3 cellular contexts compared by ENCODE assay signal in the genomic region with DNA sequence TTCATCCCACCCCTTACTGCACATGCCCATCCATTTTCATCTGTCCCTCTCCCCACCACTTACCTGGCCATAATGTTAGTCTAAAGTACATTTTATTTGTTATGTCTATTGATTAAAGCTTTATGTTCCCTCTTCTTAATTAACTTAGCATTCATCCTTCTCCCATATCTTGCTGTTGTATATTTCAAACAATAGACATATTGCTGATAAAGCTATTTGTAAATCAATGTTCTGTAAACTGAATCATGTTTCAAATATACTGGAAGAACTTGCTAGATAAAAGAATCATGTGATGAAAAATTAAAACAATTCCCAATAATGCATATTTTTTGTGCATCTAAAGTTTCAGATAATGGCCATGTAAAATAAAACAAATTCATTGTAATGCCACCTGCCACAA.
TF ChIP-seq lines count a peak whose summit lies in the region.

No MANE protein-coding gene starts in this region.

TF ChIP-seq in HepG2, 621 proteins besides CTCF, POLR2A, EP300 and RAD21:
- TF ChIP-seq NPAS2 (CRISPR knock-in tag; IDR thresholded peaks at IDR 0.05; ENCODE audit: borderline replicate concordance) (no peak), ZBTB38 (CRISPR knock-in tag; IDR thresholded peaks at IDR 0.05) (no peak), MAFF (IDR thresholded peaks at IDR 0.05; ENCODE audit: low read depth, low read length) (peak; percentile 38; the same call in 1 of the 2 replicates), ZNF136 (CRISPR knock-in tag; IDR thresholded peaks at IDR 0.05; ENCODE audit: low read depth) (no peak), MAFK (conservative IDR thresholded peaks at IDR 0.05 in 1 of 2, IDR thresholded peaks at IDR 0.05 in 1 of 2; ENCODE audit: low read length in 2 of 2) (peak in 1 of 2 experiments; percentile 63; a peak in 3 of 4 replicates), NKX3-1 (CRISPR knock-in tag; IDR thresholded peaks at IDR 0.05) (no peak)

TF ChIP-seq in IMR-90, 13 proteins besides CTCF, POLR2A, EP300 and RAD21:
- no peak for TF ChIP-seq CEBPB (IDR thresholded peaks at IDR 0.05; ENCODE audit: low read depth, low read length)
- TF ChIP-seq, protein P1, sequence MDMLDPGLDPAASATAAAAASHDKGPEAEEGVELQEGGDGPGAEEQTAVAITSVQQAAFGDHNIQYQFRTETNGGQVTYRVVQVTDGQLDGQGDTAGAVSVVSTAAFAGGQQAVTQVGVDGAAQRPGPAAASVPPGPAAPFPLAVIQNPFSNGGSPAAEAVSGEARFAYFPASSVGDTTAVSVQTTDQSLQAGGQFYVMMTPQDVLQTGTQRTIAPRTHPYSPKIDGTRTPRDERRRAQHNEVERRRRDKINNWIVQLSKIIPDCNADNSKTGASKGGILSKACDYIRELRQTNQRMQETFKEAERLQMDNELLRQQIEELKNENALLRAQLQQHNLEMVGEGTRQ (IDR thresholded peaks at IDR 0.05; ENCODE audit: low read depth, low read length): no peak
- TF ChIP-seq MAFK (IDR thresholded peaks at IDR 0.05; ENCODE audit: low read depth, low read length): peak; percentile 44
- TF ChIP-seq CHD1 (IDR thresholded peaks at IDR 0.05; ENCODE audit: low read depth, low read length): no peak
- no peak for TF ChIP-seq RCOR1 (IDR thresholded peaks at IDR 0.05; ENCODE audit: insufficient replicate concordance, low read length)
- no peak for TF ChIP-seq NFE2L2 (IDR thresholded peaks at IDR 0.05; ENCODE audit: low read depth, low read length)
- no peak for TF ChIP-seq RFX5 (IDR thresholded peaks at IDR 0.05; ENCODE audit: low read depth, low read length)

TF ChIP-seq in K562, 482 proteins besides CTCF, POLR2A, EP300 and RAD21:
- TF ChIP-seq ETV5 (CRISPR knock-in tag; IDR thresholded peaks at IDR 0.05; ENCODE audit: low read depth) (no peak), TRIM28 (IDR thresholded peaks at IDR 0.05) (no peak), COPS2 (conservative IDR thresholded peaks at IDR 0.05) (no peak), ZNF263 (CRISPR knock-in tag; IDR thresholded peaks at IDR 0.05; ENCODE audit: borderline replicate concordance) (no peak), ZNF274 (IDR thresholded peaks at IDR 0.05; ENCODE audit: borderline replicate concordance, low read depth, low read length) (no peak), ZNF316 (IDR thresholded peaks at IDR 0.05) (peak; percentile 43), C11orf30 (IDR thresholded peaks at IDR 0.05; ENCODE audit: low read depth) (peak; percentile 31; the same call in 1 of the 2 replicates)
- TF ChIP-seq, protein P2, sequence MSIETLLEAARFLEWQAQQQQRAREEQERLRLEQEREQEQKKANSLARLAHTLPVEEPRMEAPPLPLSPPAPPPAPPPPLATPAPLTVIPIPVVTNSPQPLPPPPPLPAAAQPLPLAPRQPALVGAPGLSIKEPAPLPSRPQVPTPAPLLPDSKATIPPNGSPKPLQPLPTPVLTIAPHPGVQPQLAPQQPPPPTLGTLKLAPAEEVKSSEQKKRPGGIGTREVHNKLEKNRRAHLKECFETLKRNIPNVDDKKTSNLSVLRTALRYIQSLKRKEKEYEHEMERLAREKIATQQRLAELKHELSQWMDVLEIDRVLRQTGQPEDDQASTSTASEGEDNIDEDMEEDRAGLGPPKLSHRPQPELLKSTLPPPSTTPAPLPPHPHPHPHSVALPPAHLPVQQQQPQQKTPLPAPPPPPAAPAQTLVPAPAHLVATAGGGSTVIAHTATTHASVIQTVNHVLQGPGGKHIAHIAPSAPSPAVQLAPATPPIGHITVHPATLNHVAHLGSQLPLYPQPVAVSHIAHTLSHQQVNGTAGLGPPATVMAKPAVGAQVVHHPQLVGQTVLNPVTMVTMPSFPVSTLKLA (conservative IDR thresholded peaks at IDR 0.05): no peak
- TF ChIP-seq, protein P3, sequence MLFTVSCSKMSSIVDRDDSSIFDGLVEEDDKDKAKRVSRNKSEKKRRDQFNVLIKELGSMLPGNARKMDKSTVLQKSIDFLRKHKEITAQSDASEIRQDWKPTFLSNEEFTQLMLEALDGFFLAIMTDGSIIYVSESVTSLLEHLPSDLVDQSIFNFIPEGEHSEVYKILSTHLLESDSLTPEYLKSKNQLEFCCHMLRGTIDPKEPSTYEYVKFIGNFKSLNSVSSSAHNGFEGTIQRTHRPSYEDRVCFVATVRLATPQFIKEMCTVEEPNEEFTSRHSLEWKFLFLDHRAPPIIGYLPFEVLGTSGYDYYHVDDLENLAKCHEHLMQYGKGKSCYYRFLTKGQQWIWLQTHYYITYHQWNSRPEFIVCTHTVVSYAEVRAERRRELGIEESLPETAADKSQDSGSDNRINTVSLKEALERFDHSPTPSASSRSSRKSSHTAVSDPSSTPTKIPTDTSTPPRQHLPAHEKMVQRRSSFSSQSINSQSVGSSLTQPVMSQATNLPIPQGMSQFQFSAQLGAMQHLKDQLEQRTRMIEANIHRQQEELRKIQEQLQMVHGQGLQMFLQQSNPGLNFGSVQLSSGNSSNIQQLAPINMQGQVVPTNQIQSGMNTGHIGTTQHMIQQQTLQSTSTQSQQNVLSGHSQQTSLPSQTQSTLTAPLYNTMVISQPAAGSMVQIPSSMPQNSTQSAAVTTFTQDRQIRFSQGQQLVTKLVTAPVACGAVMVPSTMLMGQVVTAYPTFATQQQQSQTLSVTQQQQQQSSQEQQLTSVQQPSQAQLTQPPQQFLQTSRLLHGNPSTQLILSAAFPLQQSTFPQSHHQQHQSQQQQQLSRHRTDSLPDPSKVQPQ (CRISPR knock-in tag; IDR thresholded peaks at IDR 0.05; ENCODE audit: borderline replicate concordance): no peak
